Comparison of ENCODE assay signal across 28 cellular contexts in genomic region chr21:15953551-15954116, GRCh38.
"Had no signal": no experiment of that assay in that cellular context is flagged by ENCODE, and none has a peak within 500 bp of the region (broad histone marks: within the 10 kb centered on the region; RNA-seq: fewer than 3 reads in every experiment).

No MANE protein-coding gene starts in this region.

- H3K27ac ChIP-seq: neutrophil, pancreas, psoas muscle, right lobe of liver, sigmoid colon, stomach, thoracic aorta, thyroid gland, tibial nerve, upper lobe of left lung, vagina had no signal

- H3K27me3 Mint-ChIP-seq: stimulated activated naive B cell treated with anti-CD40 and anti-IgM and Interleukin-4, amounts not matched to agents 10 μg/mL and 1 μg/mL and 100 μg/mL, for 72 hours; stimulated activated naive CD8-positive, alpha-beta T cell treated with anti-CD3 and anti-CD28 coated beads, Interleukin-15, Interleukin-2, amounts not matched to agents 100 ng/mL and 50 ng/mL, for 24 hours had no signal

- H3K4me3 Mint-ChIP-seq: naive thymus-derived CD8-positive, alpha-beta T cell; natural killer cell treated with Interleukin-12 subunit alpha and Interleukin-12 subunit beta and Interleukin-15 and Interleukin-18, amount 100 ng/mL, for 72 hours; nephron progenitor cell; neural crest cell; stimulated activated effector memory CD8-positive, alpha-beta T cell treated with anti-CD3 and anti-CD28 coated beads, Interleukin-12 subunit alpha, Interleukin-12 subunit beta, amount 100 ng/mL, for 72 hours; stimulated activated naive B cell treated with anti-CD40 and anti-IgM and Interleukin-4, amounts not matched to agents 10 μg/mL and 1 μg/mL and 100 μg/mL, for 72 hours; stimulated activated naive CD8-positive, alpha-beta T cell treated with anti-CD3 and anti-CD28 coated beads, Interleukin-15, Interleukin-2, amounts not matched to agents 100 ng/mL and 50 ng/mL, for 24 hours had no signal

- H3K4me3 ChIP-seq: pancreas, psoas muscle, right lobe of liver, sigmoid colon, stomach, thoracic aorta, thyroid gland, tibial nerve, upper lobe of left lung, vagina had no signal

- H3K27ac Mint-ChIP-seq: naive thymus-derived CD8-positive, alpha-beta T cell; natural killer cell treated with Interleukin-12 subunit alpha and Interleukin-12 subunit beta and Interleukin-15 and Interleukin-18, amount 100 ng/mL, for 72 hours; nephron progenitor cell; stimulated activated effector memory CD8-positive, alpha-beta T cell treated with anti-CD3 and anti-CD28 coated beads, Interleukin-12 subunit alpha, Interleukin-12 subunit beta, amount 100 ng/mL, for 72 hours; stimulated activated naive B cell treated with anti-CD40 and anti-IgM and Interleukin-4, amounts not matched to agents 10 μg/mL and 1 μg/mL and 100 μg/mL, for 72 hours; stimulated activated naive CD8-positive, alpha-beta T cell treated with anti-CD3 and anti-CD28 coated beads, Interleukin-15, Interleukin-2, amounts not matched to agents 100 ng/mL and 50 ng/mL, for 24 hours had no signal

- H3K36me3 Mint-ChIP-seq: stimulated activated effector memory CD8-positive, alpha-beta T cell treated with anti-CD3 and anti-CD28 coated beads, Interleukin-12 subunit alpha, Interleukin-12 subunit beta, amount 100 ng/mL, for 72 hours had no signal

- H3K4me1 Mint-ChIP-seq: naive thymus-derived CD8-positive, alpha-beta T cell; stimulated activated effector memory CD8-positive, alpha-beta T cell treated with anti-CD3 and anti-CD28 coated beads, Interleukin-12 subunit alpha, Interleukin-12 subunit beta, amount 100 ng/mL, for 72 hours; stimulated activated naive B cell treated with anti-CD40 and anti-IgM and Interleukin-4, amounts not matched to agents 10 μg/mL and 1 μg/mL and 100 μg/mL, for 72 hours had no signal

- H3K36me3 ChIP-seq: neutrophil, pancreas, right lobe of liver, sigmoid colon, stomach, thoracic aorta, thyroid gland, tibial nerve, upper lobe of left lung, vagina had no signal

- H3K9me3 ChIP-seq: neutrophil, pancreas, thyroid gland had no signal

- FAIRE-seq: pancreas, small intestine, urothelium cell line had no signal

- DNase-seq: naive thymus-derived CD8-positive, alpha-beta T cell; nephron progenitor cell; nucleus accumbens; pancreas; psoas muscle; right cardiac atrium; right lobe of liver; sigmoid colon; small intestine; stimulated activated CD4-positive, alpha-beta T cell treated with anti-CD3 and anti-CD28 coated beads, Interleukin-15, amount 100 ng/mL, for 24 hours; stimulated activated CD4-positive, alpha-beta T cell treated with anti-CD3 and anti-CD28 coated beads, Interleukin-2, amount 100 ng/mL, for 24 hours; stimulated activated CD4-positive, alpha-beta T cell treated with anti-CD3 and anti-CD28 coated beads, Interleukin-2, amount 100 ng/mL, for 48 hours; stimulated activated CD4-positive, alpha-beta T cell treated with anti-CD3 and anti-CD28 coated beads, Interleukin-4, amount 100 ng/mL, for 24 hours; stimulated activated naive B cell treated with anti-CD40 and anti-IgM and Interleukin-4, amounts not matched to agents 10 μg/mL and 1 μg/mL and 100 μg/mL, for 72 hours; stimulated activated naive CD4-positive, alpha-beta T cell treated with Interleukin-2 at 50 U/mL for 16 hours; stomach; thyroid gland; trophoblast cell; upper lobe of left lung had no signal

- H3K4me1 ChIP-seq: pancreas, psoas muscle, right lobe of liver, sigmoid colon, stomach, thyroid gland, upper lobe of left lung, vagina had no signal

- H3K27me3 ChIP-seq: neutrophil, pancreas, right lobe of liver, sigmoid colon, stomach, thyroid gland, tibial nerve, upper lobe of left lung, vagina had no signal
